ENCODE assay signal across 8 cellular contexts in the genomic region with DNA sequence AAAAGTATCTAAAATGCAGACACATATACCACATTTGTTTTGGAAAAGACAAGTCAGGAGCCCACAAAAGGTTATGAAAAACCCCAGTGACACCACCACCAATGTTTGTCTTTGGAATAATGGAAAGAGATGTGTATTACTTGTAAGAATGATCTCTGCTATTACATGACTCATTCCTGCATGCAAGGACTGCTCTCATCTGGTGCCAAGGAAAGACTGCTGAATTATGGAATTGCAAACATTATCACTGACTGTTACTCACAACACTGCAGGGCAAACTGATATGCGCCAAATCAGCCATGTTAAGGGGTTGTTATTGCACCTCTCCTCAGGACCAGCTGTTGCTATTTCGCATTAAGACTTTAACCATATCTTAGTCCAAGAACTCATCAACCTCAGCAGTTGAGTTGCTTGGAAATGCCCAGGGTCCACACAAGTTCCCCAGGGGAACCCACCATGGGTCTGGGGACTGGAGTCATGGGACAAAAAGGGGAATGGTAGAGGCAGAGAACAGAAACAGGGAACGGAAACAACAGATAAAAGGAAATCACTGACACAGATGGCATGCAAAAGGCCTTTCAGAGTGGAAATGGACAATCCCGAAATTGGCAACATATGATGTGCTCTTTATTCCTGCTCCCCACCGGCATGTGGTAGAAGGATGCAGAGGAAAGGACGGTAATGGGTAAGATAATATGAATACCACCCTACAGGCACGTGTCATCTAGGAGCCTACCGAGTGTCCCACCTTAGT. TPM values are rescaled to one million over a fixed set of nuclear protein-coding genes. Genes with fewer than 3 reads are reported as not detected.
DNase-seq lines count a peak whose midpoint lies in the region; ATAC-seq and TF ChIP-seq lines count a peak whose summit lies in the region.

No MANE protein-coding gene starts in this region.

- no peaks in the 10 kb centered on the region for H3K27me3 Mint-ChIP-seq in activated CD8-positive, alpha-beta T cell treated with anti-CD3 and anti-CD28 coated beads, Interleukin-2, amount 10 ng/mL, durations not matched to agents 7 days and 5 days (ENCODE audit: low read depth)

- H3K36me3 Mint-ChIP-seq in activated CD8-positive, alpha-beta T cell treated with anti-CD3 and anti-CD28 coated beads, Interleukin-2, amount 10 ng/mL, durations not matched to agents 7 days and 5 days (ENCODE audit: low read depth): peaks cover 41% of the 10 kb centered on the region

- H3K9me3 Mint-ChIP-seq in activated CD8-positive, alpha-beta T cell treated with anti-CD3 and anti-CD28 coated beads, Interleukin-2, amount 10 ng/mL, durations not matched to agents 7 days and 5 days (ENCODE audit: insufficient read depth): no peaks in the 10 kb centered on the region

- no peak for TF ChIP-seq POLR2A in spleen (IDR thresholded peaks at IDR 0.05)

- no peak overlapping the region for H3K4me3 Mint-ChIP-seq in activated CD8-positive, alpha-beta T cell treated with anti-CD3 and anti-CD28 coated beads, Interleukin-2, amount 10 ng/mL, durations not matched to agents 7 days and 5 days

- peak overlapping the region in 6 of 8 donors; percentile 32 to 68 (median 58) for H3K27ac ChIP-seq in spleen

- H3K36me3 ChIP-seq in spleen: peaks cover 0 to 22% (median 0%) of the 10 kb centered on the region in 6 donors

- peaks cover 79% of the 10 kb centered on the region for H3K4me1 Mint-ChIP-seq in activated CD8-positive, alpha-beta T cell treated with anti-CD3 and anti-CD28 coated beads, Interleukin-2, amount 10 ng/mL, durations not matched to agents 7 days and 5 days (ENCODE audit: low read depth)

- intact Hi-C loops in Right ventricle myocardium superior (cut with DNase I): no loop called here
- intact Hi-C loops in spleen (cut with DNase I; ENCODE audit: low total_unique reads): no loop called here

- CTCF ChIA-PET in activated CD8-positive, alpha-beta T cell treated with anti-CD3 and anti-CD28 coated beads, Interleukin-2, amount 10 ng/mL, durations not matched to agents 7 days and 5 days (lab: Charles Lee): no interaction called here

- H3K4me3 ChIP-seq in spleen: no peak overlapping the region

- H3K9me3 ChIP-seq in spleen: no peaks in the 10 kb centered on the region

- 66 to 90% (median 83%) methylated on average over 8 of the region's 8 CpGs for WGBS in spleen, 5 donors

- no peaks in the 10 kb centered on the region for H3K27me3 ChIP-seq in spleen (replicated peaks in 1 of 7)

- no peak for ATAC-seq in activated CD8-positive, alpha-beta T cell treated with anti-CD3 and anti-CD28 coated beads, Interleukin-2, amount 10 ng/mL, durations not matched to agents 7 days and 5 days
- ATAC-seq in Right ventricle myocardium superior (ENCODE audit: poor library complexity): peak; percentile 17
- ATAC-seq in GM18519 (IDR thresholded peaks at IDR 0.05; ENCODE audit: low FRiP score, unreplicated experiment): no peak
- no peak for ATAC-seq in HG03280 (IDR thresholded peaks at IDR 0.05; ENCODE audit: unreplicated experiment)
- no peak for ATAC-seq in HG03460 (IDR thresholded peaks at IDR 0.05; ENCODE audit: unreplicated experiment)

- POLR2A ChIA-PET in activated CD8-positive, alpha-beta T cell treated with anti-CD3 and anti-CD28 coated beads, Interleukin-2, amount 10 ng/mL, durations not matched to agents 7 days and 5 days (lab: Charles Lee): no interaction called here

- H3K4me1 ChIP-seq in spleen: peaks cover 68 to 100% (median 92%) of the 10 kb centered on the region in 6 donors

- peak overlapping the region; percentile 33 for H3K27ac Mint-ChIP-seq in activated CD8-positive, alpha-beta T cell treated with anti-CD3 and anti-CD28 coated beads, Interleukin-2, amount 10 ng/mL, durations not matched to agents 7 days and 5 days

- DNase-seq in GOT3 (lab: John Stamatoyannopoulos, UW) (peak; percentile 24), Right ventricle myocardium superior (no peak), spleen (no peak), NK-92 (lab: John Stamatoyannopoulos, UW; ENCODE audit: unreplicated experiment) (no peak)
- DNase-seq in activated CD8-positive, alpha-beta T cell treated with anti-CD3 and anti-CD28 coated beads, Interleukin-2, amount 10 ng/mL, durations not matched to agents 7 days and 5 days: no peak

- TF ChIP-seq CTCF in spleen (IDR thresholded peaks at IDR 0.05 in 8 of 11, conservative IDR thresholded peaks at IDR 0.05 in 3 of 11): no peak

RNA-seq across cellular contexts. Expression of a gene that starts 34.4 kb away (rescaled TPM):
- 100 to 1,000 TPM; 492 to 518 TPM for total RNA-seq in activated CD8-positive, alpha-beta T cell treated with anti-CD3 and anti-CD28 coated beads, Interleukin-2, amount 10 ng/mL, durations not matched to agents 7 days and 5 days
- total RNA-seq in Right ventricle myocardium superior (222 TPM), spleen (100 to 1,000 TPM; 139 to 386 (median 302) TPM)
- polyA plus RNA-seq in spleen: 100 to 1,000 TPM; 221 to 281 (median 274) TPM
